ENCODE assay signal across 1 cellular context in genomic region chr1:15684042-15684461, GRCh38.
A peak's percentile ranks its signal among the peaks of the same experiment; 100 is the strongest.
TF ChIP-seq lines count a peak whose summit lies in the region.

Gene PLEKHM2 (plus strand): TSS chr1:15684320. CDS start chr1:15684559, 239 bp downstream.

TF ChIP-seq in H1, 55 proteins besides CTCF, POLR2A, EP300 and RAD21:
- TF ChIP-seq PHF8 (conservative IDR thresholded peaks at IDR 0.05; ENCODE audit: low read depth, low read length) (peak; percentile 49; the same call in 1 of the 2 replicates), EZH2 (IDR thresholded peaks at IDR 0.05; ENCODE audit: low read depth, low read length, severe bottlenecking) (no peak), GABPA (IDR thresholded peaks at IDR 0.05; ENCODE audit: borderline replicate concordance, insufficient read depth, low read length) (0 out of 2 replicates have a peak, but pooled peaks have one; percentile 32), MAX (IDR thresholded peaks at IDR 0.05) (no peak), SIN3A (conservative IDR thresholded peaks at IDR 0.05 in 1 of 2, IDR thresholded peaks at IDR 0.05 in 1 of 2; ENCODE audit: low read depth in 1 of 2, low read length in 2 of 2) (no peak), KDM4A (IDR thresholded peaks at IDR 0.05; ENCODE audit: low read depth, low read length, severe bottlenecking) (peak; percentile 3), CHD2 (IDR thresholded peaks at IDR 0.05; ENCODE audit: low read length) (no peak), EGR1 (IDR thresholded peaks at IDR 0.05; ENCODE audit: borderline replicate concordance, low read depth, low read length) (no peak), TAF1 (IDR thresholded peaks at IDR 0.05; ENCODE audit: low read depth, low read length) (peak; percentile 52; the same call in 1 of the 2 replicates), BACH1 (IDR thresholded peaks at IDR 0.05; ENCODE audit: low read length) (no peak)
